In the genomic region with DNA sequence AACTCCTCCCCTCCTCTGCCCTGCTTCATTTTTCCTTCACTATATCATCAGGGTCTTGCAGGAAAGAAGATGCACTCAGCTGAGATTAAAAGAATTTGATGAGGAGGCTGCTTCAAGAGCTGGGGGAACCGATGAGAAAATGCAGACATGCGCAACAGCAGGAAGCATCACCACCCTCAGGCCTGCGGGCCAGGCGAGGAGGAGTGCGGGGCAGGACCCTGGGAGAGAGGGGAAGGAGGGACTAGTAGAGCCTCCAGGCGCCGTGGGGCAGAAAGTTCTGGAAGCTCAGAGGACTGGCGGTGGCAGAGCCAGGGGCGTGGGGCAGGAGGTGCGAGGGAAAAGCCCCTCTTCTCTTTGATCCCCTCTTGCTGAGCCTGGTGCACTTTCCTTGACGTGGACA, we compare ENCODE assay signal across 22 cellular contexts.
"Had no signal": no experiment of that assay in that cellular context is flagged by ENCODE, and none has a peak within 500 bp of the region (broad histone marks: within the 10 kb centered on the region; RNA-seq: fewer than 3 reads in every experiment).

No MANE protein-coding gene starts in this region.

- H3K4me3 ChIP-seq: breast epithelium, coronary artery, esophagus squamous epithelium, gastrocnemius medialis, mucosa of descending colon, thyroid gland had no signal

- H3K4me3 Mint-ChIP-seq: activated B cell treated with CpG ODN at 0.5 μM for 24 hours; activated CD4-positive, alpha-beta T cell treated with anti-CD3 and anti-CD28 coated beads for 36 hours; activated naive CD8-positive, alpha-beta T cell treated with anti-CD3 and anti-CD28 coated beads, Interleukin-2, amount 10 ng/mL, durations not matched to agents 7 days and 5 days; central memory CD8-positive, alpha-beta T cell; endodermal cell; nephron progenitor cell; stimulated activated naive CD8-positive, alpha-beta T cell treated with anti-CD3 and anti-CD28 coated beads, Interleukin-15, Interleukin-2, amounts not matched to agents 100 ng/mL and 50 ng/mL, for 24 hours had no signal

- H3K27ac ChIP-seq: breast epithelium, coronary artery, esophagus squamous epithelium, gastrocnemius medialis, thyroid gland had no signal

- H3K4me1 ChIP-seq: breast epithelium, esophagus squamous epithelium, gastrocnemius medialis had no signal

- DNase-seq: activated B cell treated with CpG ODN at 0.5 μM for 24 hours; activated CD4-positive, alpha-beta T cell treated with anti-CD3 and anti-CD28 coated beads, Interleukin-2, amount 50 U/mL, for 4 hours; activated CD8-positive, alpha-beta memory T cell treated with anti-CD3 and anti-CD28 coated beads, Interleukin-2, amount 50 U/mL, for 48 hours; activated naive CD4-positive, alpha-beta T cell treated with Interleukin-2 at 50 U/mL for 16 hours; activated naive CD8-positive, alpha-beta T cell treated with anti-CD3 and anti-CD28 coated beads, Interleukin-2, amount 10 ng/mL, durations not matched to agents 7 days and 5 days; amniotic stem cell; esophagus squamous epithelium; gastrocnemius medialis; islet precursor cell; left colon; stimulated activated CD4-positive, alpha-beta T cell treated with anti-CD3 and anti-CD28 coated beads, Interleukin-4, amount 100 ng/mL, for 4 hours; T1000; thyroid gland had no signal

- H3K9me3 ChIP-seq: breast epithelium, gastrocnemius medialis, mucosa of descending colon, thyroid gland had no signal

- H3K36me3 ChIP-seq: breast epithelium, esophagus squamous epithelium, gastrocnemius medialis, thyroid gland had no signal

- H3K27ac Mint-ChIP-seq: activated B cell treated with CpG ODN at 0.5 μM for 24 hours; activated CD4-positive, alpha-beta T cell treated with anti-CD3 and anti-CD28 coated beads for 36 hours; activated naive CD8-positive, alpha-beta T cell treated with anti-CD3 and anti-CD28 coated beads, Interleukin-2, amount 10 ng/mL, durations not matched to agents 7 days and 5 days; endodermal cell; nephron progenitor cell; stimulated activated naive CD8-positive, alpha-beta T cell treated with anti-CD3 and anti-CD28 coated beads, Interleukin-15, Interleukin-2, amounts not matched to agents 100 ng/mL and 50 ng/mL, for 24 hours had no signal

- H3K9me3 Mint-ChIP-seq: activated B cell treated with CpG ODN at 0.5 μM for 24 hours; activated naive CD8-positive, alpha-beta T cell treated with anti-CD3 and anti-CD28 coated beads, Interleukin-2, amount 10 ng/mL, durations not matched to agents 7 days and 5 days; central memory CD8-positive, alpha-beta T cell; endodermal cell; stimulated activated naive CD8-positive, alpha-beta T cell treated with anti-CD3 and anti-CD28 coated beads, Interleukin-15, Interleukin-2, amounts not matched to agents 100 ng/mL and 50 ng/mL, for 24 hours had no signal

- ATAC-seq: gastrocnemius medialis, sciatic nerve had no signal

- H3K4me1 Mint-ChIP-seq: activated B cell treated with CpG ODN at 0.5 μM for 24 hours; activated CD4-positive, alpha-beta T cell treated with anti-CD3 and anti-CD28 coated beads for 36 hours; activated naive CD8-positive, alpha-beta T cell treated with anti-CD3 and anti-CD28 coated beads, Interleukin-2, amount 10 ng/mL, durations not matched to agents 7 days and 5 days; central memory CD8-positive, alpha-beta T cell; endodermal cell had no signal

- H3K27me3 Mint-ChIP-seq: activated B cell treated with CpG ODN at 0.5 μM for 24 hours; activated CD4-positive, alpha-beta T cell treated with anti-CD3 and anti-CD28 coated beads for 36 hours; central memory CD8-positive, alpha-beta T cell; stimulated activated naive CD8-positive, alpha-beta T cell treated with anti-CD3 and anti-CD28 coated beads, Interleukin-15, Interleukin-2, amounts not matched to agents 100 ng/mL and 50 ng/mL, for 24 hours had no signal

- H3K27me3 ChIP-seq: breast epithelium, esophagus squamous epithelium, gastrocnemius medialis, thyroid gland had no signal
